In genomic region chr5:139438707-139439012, GRCh38 we compare ENCODE assay signal across 8 cellular contexts. TPM values are rescaled to one million over a fixed set of nuclear protein-coding genes. Genes with fewer than 3 reads are reported as not detected.
A peak's percentile ranks its signal among the peaks of the same experiment; 100 is the strongest.
DNase-seq lines count a peak whose midpoint lies in the region; TF ChIP-seq lines count a peak whose summit lies in the region.

No MANE protein-coding gene starts in this region.

- no peak overlapping the region for H2AK5ac ChIP-seq in neuronal stem cell (ENCODE audit: low read depth, low read length)

- peak overlapping the region in 1 of 2 donors; percentile 91 for H3K4me3 ChIP-seq in CD4-positive, alpha-beta memory T cell (ENCODE audit: low read length in 2 of 2)
- peak overlapping the region; percentile 97 for H3K4me3 ChIP-seq in MM.1S (ENCODE audit: low read length)
- H3K4me3 ChIP-seq in duodenal mucosa (ENCODE audit: low read depth in 1 of 2, low read length in 2 of 2), result peak overlapping the region; percentile 83 to 93
- peak overlapping the region; percentile 74 to 75 for H3K4me3 ChIP-seq in neuronal stem cell (ENCODE audit: low read length in 2 of 2)

- peak in 1 of 5 donors; percentile 47 for DNase-seq in CD4-positive, alpha-beta memory T cell
- DNase-seq in MM.1S (no peak), neuronal stem cell (ENCODE audit: low spot score) (no peak), RPMI8226 (no peak), MV-4-11 (lab: John Stamatoyannopoulos, UW) (no peak), ACHN (no peak), NCI-H446 treated with DMSO at 0.1 percent for 48 hours (lab: John Stamatoyannopoulos, UW) (no peak)

- peaks cover 3% of the 10 kb centered on the region for H3K79me1 ChIP-seq in neuronal stem cell (ENCODE audit: low read depth, low read length)

- H2BK12ac ChIP-seq in neuronal stem cell (ENCODE audit: low read length), result no peak overlapping the region

- peak overlapping the region; percentile 96 to 99 (median 98) for H3K4me3 Mint-ChIP-seq in CD4-positive, alpha-beta memory T cell

- no peaks in the 10 kb centered on the region for H3K36me3 ChIP-seq in CD4-positive, alpha-beta memory T cell (ENCODE audit: insufficient read depth, low read length)
- H3K36me3 ChIP-seq in MM.1S (replicated peaks; ENCODE audit: insufficient read depth, low read length) (no peaks in the 10 kb centered on the region), duodenal mucosa (ENCODE audit: control insufficient read depth in 1 of 2, insufficient read depth in 2 of 2, low read length in 2 of 2) (no peaks in the 10 kb centered on the region), neuronal stem cell (replicated peaks in 1 of 2; ENCODE audit: control insufficient read depth in 2 of 2, insufficient read depth in 2 of 2, low read length in 2 of 2) (peaks cover 6 to 33% of the 10 kb centered on the region in 2 donors)

- H3K14ac ChIP-seq in neuronal stem cell (ENCODE audit: low read length), result no peak overlapping the region

- H3K27ac Mint-ChIP-seq in CD4-positive, alpha-beta memory T cell, result peak overlapping the region; percentile 93 to 100 (median 100)

- intact Hi-C loops in CD4-positive, alpha-beta memory T cell (cut with micrococcal nuclease), result loop anchor here (1.0 kb wide), 5 partner anchors 20 to 123 kb away; partner anchors contain the start of genes SPATA24, STING1 and UBE2D2

- H3K9me3 ChIP-seq in CD4-positive, alpha-beta memory T cell (ENCODE audit: control insufficient read depth in 1 of 2, low read length in 2 of 2), result no peaks in the 10 kb centered on the region
- H3K9me3 ChIP-seq in MM.1S (replicated peaks; ENCODE audit: insufficient read depth, low read length), result no peaks in the 10 kb centered on the region
- no peaks in the 10 kb centered on the region for H3K9me3 ChIP-seq in duodenal mucosa (ENCODE audit: control insufficient read depth in 1 of 2, low read length in 2 of 2)
- no peaks in the 10 kb centered on the region for H3K9me3 ChIP-seq in neuronal stem cell (replicated peaks in 1 of 2; ENCODE audit: control insufficient read depth in 2 of 2, insufficient read depth in 1 of 2, low read depth in 1 of 2, low read length in 2 of 2)

- H2BK5ac ChIP-seq in neuronal stem cell (ENCODE audit: low read length), result no peak overlapping the region

- no peak for TF ChIP-seq CTCF in MM.1S (IDR thresholded peaks at IDR 0.05; ENCODE audit: low read length)

- peak overlapping the region; percentile 99 for H3K27ac ChIP-seq in CD4-positive, alpha-beta memory T cell (ENCODE audit: low read depth, low read length)
- H3K27ac ChIP-seq in MM.1S (ENCODE audit: low read length), result no peak overlapping the region
- no peak overlapping the region for H3K27ac ChIP-seq in duodenal mucosa (ENCODE audit: low read depth, low read length)
- no peak overlapping the region for H3K27ac ChIP-seq in neuronal stem cell (replicated peaks; ENCODE audit: low read length)

- H3K4me1 ChIP-seq in CD4-positive, alpha-beta memory T cell (ENCODE audit: insufficient read depth, low read length), result peaks cover 25% of the 10 kb centered on the region
- H3K4me1 ChIP-seq in MM.1S (ENCODE audit: low read length) (peaks cover 10% of the 10 kb centered on the region), duodenal mucosa (ENCODE audit: control insufficient read depth in 1 of 2, insufficient read depth in 2 of 2, low read length in 2 of 2) (peaks cover 12 to 16% of the 10 kb centered on the region in 2 donors), neuronal stem cell (ENCODE audit: control insufficient read depth in 2 of 2, insufficient read depth in 1 of 2, low read depth in 1 of 2, low read length in 2 of 2) (peaks cover 4 to 11% of the 10 kb centered on the region in 2 donors)

- H3K9me3 Mint-ChIP-seq in CD4-positive, alpha-beta memory T cell, result no peaks in the 10 kb centered on the region

- H3K4me2 ChIP-seq in MM.1S (ENCODE audit: low read depth, low read length) (peak overlapping the region; percentile 99), neuronal stem cell (ENCODE audit: insufficient read depth, low read length, poor library complexity, severe bottlenecking) (peak overlapping the region; percentile 79)

- H4K8ac ChIP-seq in neuronal stem cell (ENCODE audit: low read depth, low read length), result no peak overlapping the region

- WGBS in neuronal stem cell (ENCODE audit: extremely low coverage in 2 of 2, insufficient read length in 2 of 2, insufficient replicate concordance in 1 of 2), 2 donors, result no CpG with 5 or more reads among the region's 8 CpGs

- peaks cover 4 to 10% of the 10 kb centered on the region in 2 donors for H3K36me3 Mint-ChIP-seq in CD4-positive, alpha-beta memory T cell

- no peaks in the 10 kb centered on the region for H3K27me3 Mint-ChIP-seq in CD4-positive, alpha-beta memory T cell

- H2AFZ ChIP-seq in MM.1S (ENCODE audit: low read length) (peak overlapping the region; percentile 96), neuronal stem cell (ENCODE audit: low read length) (peak overlapping the region; percentile 91)

- H3K4ac ChIP-seq in neuronal stem cell (ENCODE audit: low read length), result no peak overlapping the region

- H3K27me3 ChIP-seq in CD4-positive, alpha-beta memory T cell (ENCODE audit: insufficient read depth, low read length), result no peaks in the 10 kb centered on the region
- no peaks in the 10 kb centered on the region for H3K27me3 ChIP-seq in MM.1S (replicated peaks; ENCODE audit: insufficient read depth, low read length)
- no peaks in the 10 kb centered on the region for H3K27me3 ChIP-seq in duodenal mucosa (ENCODE audit: control insufficient read depth in 1 of 2, insufficient read depth in 2 of 2, low read length in 2 of 2)
- peaks cover 0 to 6% (median 0%) of the 10 kb centered on the region in 3 experiments for H3K27me3 ChIP-seq in neuronal stem cell (ENCODE audit: control insufficient read depth in 3 of 3, insufficient read depth in 3 of 3, low read depth in 1 of 3, low read length in 3 of 3)

- CTCF ChIA-PET in CD4-positive, alpha-beta memory T cell (lab: Charles Lee; ENCODE audit: partially characterized antibody), result interaction anchor here (1.3 to 3.5 kb wide), 5 partner anchors 9 to 79 kb away, joined by 3 to 35 read pairs (median 7); partner anchors contain the start of gene ECSCR

- H3K4me1 Mint-ChIP-seq in CD4-positive, alpha-beta memory T cell, result peaks cover 27 to 57% (median 35%) of the 10 kb centered on the region in 4 donors

- H2BK120ac ChIP-seq in neuronal stem cell (ENCODE audit: low read depth, low read length), result no peak overlapping the region

- peak overlapping the region; percentile 36; the same call in 1 of the 2 replicates for H3K9ac ChIP-seq in MM.1S (ENCODE audit: low read length)
- H3K9ac ChIP-seq in duodenal mucosa (ENCODE audit: low read depth in 1 of 2, low read length in 2 of 2), result peak overlapping the region in 1 of 2 donors; percentile 88
- no peak overlapping the region for H3K9ac ChIP-seq in neuronal stem cell (ENCODE audit: low read depth, low read length, poor library complexity)

- no peak overlapping the region for H4K91ac ChIP-seq in neuronal stem cell (ENCODE audit: low read depth, low read length, poor library complexity)

- H3K79me2 ChIP-seq in MM.1S (ENCODE audit: low read length), result no peaks in the 10 kb centered on the region

- POLR2A ChIA-PET in CD4-positive, alpha-beta memory T cell (lab: Charles Lee; ENCODE audit: partially characterized antibody), result interaction anchor here (0.8 to 11.9 kb wide), 17 partner anchors 8 to 198 kb away, joined by 3 to 171 read pairs (median 6); partner anchors contain the start of genes ECSCR, MATR3, PAIP2 and SMIM33

- no peaks in the 10 kb centered on the region for H4K20me1 ChIP-seq in MM.1S (ENCODE audit: insufficient read depth, low read length)

- no peak overlapping the region for H2BK15ac ChIP-seq in neuronal stem cell (ENCODE audit: low read length)

- no peak overlapping the region for H3K23ac ChIP-seq in neuronal stem cell (ENCODE audit: low read depth, low read length, poor library complexity)

- no peaks in the 10 kb centered on the region for H3K9me2 ChIP-seq in MM.1S (replicated peaks; ENCODE audit: insufficient read depth, low read length)

- in situ Hi-C loops in ACHN (cut with HindIII; ENCODE audit: low pct_ligation_motif_present, low pct_unique_long_range_greater_than_20kb, low sequenced_read_pairs), result no loop called here

- no peak overlapping the region for H3K18ac ChIP-seq in neuronal stem cell (ENCODE audit: low read length)

- H3F3A ChIP-seq in MM.1S (ENCODE audit: insufficient read depth, low read length), result 0 out of 2 replicates have a peak, but pooled peaks cover 4% of the 10 kb centered on the region

RNA-seq across cellular contexts. Expression of gene DNAJC18, which starts 0.7 kb away (rescaled TPM):
- 1 to 10 TPM; 6.2 to 7.3 TPM for total RNA-seq in CD4-positive, alpha-beta memory T cell
- 1 to 10 TPM; 1.8 to 6.5 TPM for polyA plus RNA-seq in CD4-positive, alpha-beta memory T cell
- 15.9 TPM for polyA plus RNA-seq in neuronal stem cell (2013, experiment 1 of 2)
- polyA plus RNA-seq in neuronal stem cell (2013, experiment 2 of 2), result 15.9 TPM

RNA-seq across cellular contexts. Expression of gene ECSCR, which starts 23.9 kb away (rescaled TPM):
- under 1 TPM; 0.32 to 0.33 TPM for total RNA-seq in CD4-positive, alpha-beta memory T cell
- polyA plus RNA-seq in CD4-positive, alpha-beta memory T cell, result not detected
- 0.32 TPM for polyA plus RNA-seq in neuronal stem cell (2013, experiment 1 of 2)
- polyA plus RNA-seq in neuronal stem cell (2013, experiment 2 of 2), result 0.21 TPM

RNA-seq across cellular contexts. Expression of gene SMIM33, which starts 32.1 kb away (rescaled TPM):
- 1 to 10 TPM; 1.1 to 1.2 TPM for total RNA-seq in CD4-positive, alpha-beta memory T cell
- under 1 TPM; 0.31 to 0.94 TPM for polyA plus RNA-seq in CD4-positive, alpha-beta memory T cell
- polyA plus RNA-seq in neuronal stem cell (2013, experiment 1 of 2), result not detected
- polyA plus RNA-seq in neuronal stem cell (2013, experiment 2 of 2), result not detected

RNA-seq across cellular contexts. Expression of gene SPATA24, which starts 34.8 kb away (rescaled TPM):
- total RNA-seq in CD4-positive, alpha-beta memory T cell, result 1 to 10 TPM; 5.6 to 7.5 TPM
- polyA plus RNA-seq in CD4-positive, alpha-beta memory T cell, result 1 to 10 TPM; 4.2 to 5.6 TPM
- 15.3 TPM for polyA plus RNA-seq in neuronal stem cell (2013, experiment 1 of 2)
- polyA plus RNA-seq in neuronal stem cell (2013, experiment 2 of 2), result 15.2 TPM

RNA-seq across cellular contexts. Expression of gene PROB1, which starts 43.8 kb away (rescaled TPM):
- 1 to 10 TPM; 1.2 to 1.3 TPM for total RNA-seq in CD4-positive, alpha-beta memory T cell
- under 1 TPM; 0.11 to 0.23 TPM for polyA plus RNA-seq in CD4-positive, alpha-beta memory T cell
- 2.0 TPM for polyA plus RNA-seq in neuronal stem cell (2013, experiment 1 of 2)
- 2.1 TPM for polyA plus RNA-seq in neuronal stem cell (2013, experiment 2 of 2)
